16 cellular contexts compared by ENCODE assay signal in the genomic region with DNA sequence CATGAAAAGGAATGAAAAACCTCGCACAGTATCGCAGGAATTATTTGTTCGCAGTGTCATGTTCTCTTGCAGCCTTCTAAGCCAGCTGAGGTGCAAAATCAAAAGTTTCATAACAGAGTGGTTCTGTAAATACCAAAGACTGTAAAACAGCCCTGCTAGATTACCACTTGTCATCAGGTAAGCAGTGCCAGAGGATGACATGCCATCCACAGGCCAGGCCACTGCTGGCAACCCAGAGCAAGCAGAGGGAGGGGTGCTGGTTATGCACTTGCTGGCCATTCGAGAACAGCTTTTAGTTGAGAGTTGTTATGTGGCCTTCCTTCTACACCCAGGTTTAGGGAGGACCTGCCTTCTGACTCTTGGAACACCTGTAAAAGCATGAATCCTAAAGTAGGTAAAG.
DNase-seq lines count a peak whose midpoint lies in the region; TF ChIP-seq lines count a peak whose summit lies in the region.
"Had no signal": no experiment of that assay in that cellular context is flagged by ENCODE, and none has a peak within 500 bp of the region (broad histone marks: within the 10 kb centered on the region; RNA-seq: fewer than 3 reads in every experiment).

No MANE protein-coding gene starts in this region.

- no peak for TF ChIP-seq CTCF in cardiac muscle cell (IDR thresholded peaks at IDR 0.05; ENCODE audit: low read depth, low read length)
- TF ChIP-seq CTCF in ovary (IDR thresholded peaks at IDR 0.05): no peak
- TF ChIP-seq CTCF in brain microvascular endothelial cell (IDR thresholded peaks at IDR 0.05; ENCODE audit: low read depth, low read length, missing control alignments): no peak

- peaks cover 88% of the 10 kb centered on the region for H3K4me1 ChIP-seq in CD4-positive, alpha-beta memory T cell (ENCODE audit: insufficient read depth, low read length)
- H3K4me1 ChIP-seq in cardiac muscle cell (ENCODE audit: low read depth) (peaks cover 52% of the 10 kb centered on the region), muscle layer of duodenum (ENCODE audit: control insufficient read depth in 1 of 2, insufficient read depth in 2 of 2, low read length in 2 of 2) (peaks cover 25 to 30% of the 10 kb centered on the region in 2 donors), ovary (ENCODE audit: insufficient read depth) (peaks cover 10% of the 10 kb centered on the region)

- in situ Hi-C loops in brain microvascular endothelial cell (cut with HindIII; ENCODE audit: low pct_ligation_motif_present, low sequenced_read_pairs): no loop called here

- POLR2A ChIA-PET in CD4-positive, alpha-beta memory T cell (lab: Charles Lee; ENCODE audit: partially characterized antibody): no interaction called here

- H3K9me3 Mint-ChIP-seq in CD4-positive, alpha-beta memory T cell: no peaks in the 10 kb centered on the region
- H3K9me3 Mint-ChIP-seq: activated CD4-positive, alpha-beta T cell treated with anti-CD3 and anti-CD28 coated beads, Interleukin-2, amount 10 ng/mL, durations not matched to agents 7 days and 5 days; activated naive CD8-positive, alpha-beta T cell treated with anti-CD3 and anti-CD28 coated beads, Interleukin-2, amount 10 ng/mL, durations not matched to agents 7 days and 5 days had no signal

- DNase-seq in CD4-positive, alpha-beta memory T cell: no peak
- DNase-seq in RPMI8226: peak; percentile 70
- peak in 1 of 2 donors; percentile 67 for DNase-seq in cardiac muscle cell (ENCODE audit: low read depth in 1 of 2, low spot score in 1 of 2)
- no peak for DNase-seq in ovary
- DNase-seq in brain microvascular endothelial cell: no peak
- DNase-seq in GM19240 (ENCODE audit: insufficient read length, low spot score): no peak
- no peak for DNase-seq in NCI-H1048 (lab: John Stamatoyannopoulos, UW)
- DNase-seq: activated CD4-positive, alpha-beta T cell treated with anti-CD3 and anti-CD28 coated beads, Interleukin-2, amount 10 ng/mL, durations not matched to agents 7 days and 5 days; activated naive CD8-positive, alpha-beta T cell treated with anti-CD3 and anti-CD28 coated beads, Interleukin-2, amount 10 ng/mL, durations not matched to agents 7 days and 5 days; activated T-cell treated with anti-CD3 and anti-CD28 coated beads, Interleukin-2, amount 50 U/mL, for 1 hour; central memory CD4-positive, alpha-beta T cell; NCI-H146; SK-N-SH; stimulated activated CD4-positive, alpha-beta T cell treated with anti-CD3 and anti-CD28 coated beads, Interleukin-15, amount 100 ng/mL, for 24 hours had no signal

- no peak for TF ChIP-seq EP300 in ovary (IDR thresholded peaks at IDR 0.05)

- H3K27ac ChIP-seq in CD4-positive, alpha-beta memory T cell (ENCODE audit: low read depth, low read length): no peak overlapping the region
- H3K27ac ChIP-seq in cardiac muscle cell (peak overlapping the region; percentile 84), muscle layer of duodenum (ENCODE audit: low read length) (peak overlapping the region; percentile 73), ovary (no peak overlapping the region), brain microvascular endothelial cell (no peak overlapping the region)

- CTCF ChIA-PET in CD4-positive, alpha-beta memory T cell (lab: Charles Lee; ENCODE audit: partially characterized antibody): interaction anchor here (1.5 kb wide), 1 partner anchor 68 kb away, joined by 3 read pairs; no protein-coding TSS in a partner anchor

- H3K4me3 ChIP-seq in CD4-positive, alpha-beta memory T cell (ENCODE audit: low read length in 2 of 2): no peak overlapping the region
- H3K4me3 ChIP-seq in cardiac muscle cell: no peak overlapping the region
- no peak overlapping the region for H3K4me3 ChIP-seq in muscle layer of duodenum (ENCODE audit: low read depth in 1 of 2, low read length in 2 of 2)
- H3K4me3 ChIP-seq in ovary: no peak overlapping the region
- no peak overlapping the region for H3K4me3 ChIP-seq in brain microvascular endothelial cell (ENCODE audit: low read depth, low read length)

- no peaks in the 10 kb centered on the region for H3K9me3 ChIP-seq in CD4-positive, alpha-beta memory T cell (ENCODE audit: control insufficient read depth in 1 of 2, low read length in 2 of 2)
- no peaks in the 10 kb centered on the region for H3K9me3 ChIP-seq in cardiac muscle cell (ENCODE audit: low read depth)
- H3K9me3 ChIP-seq in muscle layer of duodenum (ENCODE audit: control insufficient read depth in 1 of 2, low read length in 2 of 2): no peaks in the 10 kb centered on the region
- no peaks in the 10 kb centered on the region for H3K9me3 ChIP-seq in ovary
- H3K9me3 ChIP-seq: SK-N-SH had no signal

- peaks cover 79 to 98% (median 90%) of the 10 kb centered on the region in 4 donors for H3K4me1 Mint-ChIP-seq in CD4-positive, alpha-beta memory T cell

- TF ChIP-seq POLR2A in ovary (IDR thresholded peaks at IDR 0.05): no peak

- peak overlapping the region in 6 of 7 donors; percentile 37 to 77 (median 66) for H3K27ac Mint-ChIP-seq in CD4-positive, alpha-beta memory T cell
- H3K27ac Mint-ChIP-seq: activated CD4-positive, alpha-beta T cell treated with anti-CD3 and anti-CD28 coated beads, Interleukin-2, amount 10 ng/mL, durations not matched to agents 7 days and 5 days; activated naive CD8-positive, alpha-beta T cell treated with anti-CD3 and anti-CD28 coated beads, Interleukin-2, amount 10 ng/mL, durations not matched to agents 7 days and 5 days; progenitor cell of endocrine pancreas had no signal

- no peaks in the 10 kb centered on the region for H3K27me3 ChIP-seq in CD4-positive, alpha-beta memory T cell (ENCODE audit: insufficient read depth, low read length)
- H3K27me3 ChIP-seq in cardiac muscle cell (no peaks in the 10 kb centered on the region), muscle layer of duodenum (ENCODE audit: low read depth, low read length) (no peaks in the 10 kb centered on the region), ovary (no peaks in the 10 kb centered on the region), brain microvascular endothelial cell (replicated peaks) (no peaks in the 10 kb centered on the region)

- H3K27me3 Mint-ChIP-seq in CD4-positive, alpha-beta memory T cell: no peaks in the 10 kb centered on the region
- H3K27me3 Mint-ChIP-seq: activated CD4-positive, alpha-beta T cell treated with anti-CD3 and anti-CD28 coated beads, Interleukin-2, amount 10 ng/mL, durations not matched to agents 7 days and 5 days; activated naive CD8-positive, alpha-beta T cell treated with anti-CD3 and anti-CD28 coated beads, Interleukin-2, amount 10 ng/mL, durations not matched to agents 7 days and 5 days; progenitor cell of endocrine pancreas had no signal

- intact Hi-C loops in CD4-positive, alpha-beta memory T cell (cut with micrococcal nuclease): loop anchor here (5.0 kb wide), 1 partner anchor 43 kb away; no protein-coding TSS in a partner anchor
- intact Hi-C loops in ovary (cut with DNase I): no loop called here

- H3K4me3 Mint-ChIP-seq in CD4-positive, alpha-beta memory T cell: peak overlapping the region in 1 of 8 donors; percentile 32
- H3K4me3 Mint-ChIP-seq: activated CD4-positive, alpha-beta T cell treated with anti-CD3 and anti-CD28 coated beads, Interleukin-2, amount 10 ng/mL, durations not matched to agents 7 days and 5 days; activated naive CD8-positive, alpha-beta T cell treated with anti-CD3 and anti-CD28 coated beads, Interleukin-2, amount 10 ng/mL, durations not matched to agents 7 days and 5 days had no signal

- no peaks in the 10 kb centered on the region for H3K36me3 ChIP-seq in CD4-positive, alpha-beta memory T cell (ENCODE audit: insufficient read depth, low read length)
- no peaks in the 10 kb centered on the region for H3K36me3 ChIP-seq in cardiac muscle cell
- no peaks in the 10 kb centered on the region for H3K36me3 ChIP-seq in muscle layer of duodenum (ENCODE audit: control insufficient read depth in 1 of 2, insufficient read depth in 2 of 2, low read length in 2 of 2)
- H3K36me3 ChIP-seq in ovary: no peaks in the 10 kb centered on the region
- H3K36me3 ChIP-seq in brain microvascular endothelial cell (replicated peaks): no peaks in the 10 kb centered on the region

- WGBS in ovary, 3 donors: 91 to 99% (median 96%) methylated on average over 4 of the region's 4 CpGs

- peaks cover 12 to 14% of the 10 kb centered on the region in 2 donors for H3K36me3 Mint-ChIP-seq in CD4-positive, alpha-beta memory T cell

Comparison
In these comparisons a context has a peak if more than half of its experiments do, and no peak if none do; other contexts are left out.
1. H3K27ac ChIP-seq: peak in cardiac muscle cell (single experiment) and muscle layer of duodenum (single experiment); none in CD4-positive, alpha-beta memory T cell (single experiment), ovary (0 of 2) and brain microvascular endothelial cell (single experiment).